ENCODE assay signal across 13 cellular contexts in genomic region chr16:84907575-84907974, GRCh38.
DNase-seq lines count a peak whose midpoint lies in the region; ATAC-seq and TF ChIP-seq lines count a peak whose summit lies in the region.
"Had no signal": no experiment of that assay in that cellular context is flagged by ENCODE, and none has a peak within 500 bp of the region (broad histone marks: within the 10 kb centered on the region; RNA-seq: fewer than 3 reads in every experiment).

No MANE protein-coding gene starts in this region.

- H3K27ac Mint-ChIP-seq in dendritic cell treated with granulocyte-macrophage colony-stimulating factor and Interleukin-4, amounts not matched to agents 40 ng/mL and 50 ng/mL, for 4 days = peak overlapping the region; percentile 23
- peak overlapping the region; percentile 76 for H3K27ac Mint-ChIP-seq in mesothelial cell of epicardium
- H3K27ac Mint-ChIP-seq: activated T-cell treated with anti-CD3 and anti-CD28 coated beads, Interleukin-2, amount 50 U/mL, for 72 hours had no signal

- H3K27ac ChIP-seq in upper lobe of right lung = no peak overlapping the region

- peak; percentile 69 for ATAC-seq in upper lobe of right lung
- ATAC-seq in HG03457 (IDR thresholded peaks at IDR 0.05; ENCODE audit: unreplicated experiment) = no peak
- ATAC-seq: activated T-cell treated with anti-CD3 and anti-CD28 coated beads, Interleukin-2, amount 50 U/mL, for 72 hours had no signal

- H3K27me3 ChIP-seq in upper lobe of right lung = no peaks in the 10 kb centered on the region

- intact Hi-C loops in dendritic cell treated with granulocyte-macrophage colony-stimulating factor and Interleukin-4, amounts not matched to agents 40 ng/mL and 50 ng/mL, for 4 days (cut with micrococcal nuclease) = no loop called here
- intact Hi-C loops in upper lobe of right lung (cut with DNase I) = no loop called here

- DNase-seq in MV-4-11 (lab: John Stamatoyannopoulos, UW) (peak; percentile 78), mesothelial cell of epicardium (ENCODE audit: low spot score in 2 of 2, unreplicated experiment in 2 of 2) (no peak), upper lobe of right lung (no peak), amygdala (lab: John Stamatoyannopoulos, UW) (no peak), SHP77 (lab: John Stamatoyannopoulos, UW) (no peak)
- DNase-seq: activated T-cell treated with anti-CD3 and anti-CD28 coated beads, Interleukin-2, amount 50 U/mL, for 72 hours; GOT3; islet precursor cell; NCI-H1694 treated with DMSO at 0.1 percent for 48 hours; NCI-H774; SK-N-SH had no signal

- peaks cover 5% of the 10 kb centered on the region for H3K4me1 ChIP-seq in upper lobe of right lung

- H3K36me3 Mint-ChIP-seq in dendritic cell treated with granulocyte-macrophage colony-stimulating factor and Interleukin-4, amounts not matched to agents 40 ng/mL and 50 ng/mL, for 4 days (ENCODE audit: low read depth) = no peaks in the 10 kb centered on the region
- H3K36me3 Mint-ChIP-seq in mesothelial cell of epicardium = peaks cover 8% of the 10 kb centered on the region

- TF ChIP-seq CTCF in mesothelial cell of epicardium (IDR thresholded peaks at IDR 0.05; ENCODE audit: unreplicated experiment) (no peak), upper lobe of right lung (IDR thresholded peaks at IDR 0.05) (no peak)

- H3K4me3 ChIP-seq in upper lobe of right lung = no peak overlapping the region

- peaks cover 53% of the 10 kb centered on the region for H3K4me1 Mint-ChIP-seq in dendritic cell treated with granulocyte-macrophage colony-stimulating factor and Interleukin-4, amounts not matched to agents 40 ng/mL and 50 ng/mL, for 4 days (ENCODE audit: low read depth)
- H3K4me1 Mint-ChIP-seq in mesothelial cell of epicardium = peaks cover 15% of the 10 kb centered on the region

- peaks cover 4% of the 10 kb centered on the region for H3K27me3 Mint-ChIP-seq in dendritic cell treated with granulocyte-macrophage colony-stimulating factor and Interleukin-4, amounts not matched to agents 40 ng/mL and 50 ng/mL, for 4 days
- H3K27me3 Mint-ChIP-seq in mesothelial cell of epicardium (ENCODE audit: low read depth) = no peaks in the 10 kb centered on the region

- no peaks in the 10 kb centered on the region for H3K9me3 Mint-ChIP-seq in dendritic cell treated with granulocyte-macrophage colony-stimulating factor and Interleukin-4, amounts not matched to agents 40 ng/mL and 50 ng/mL, for 4 days
- H3K9me3 Mint-ChIP-seq in mesothelial cell of epicardium = no peaks in the 10 kb centered on the region
- H3K9me3 Mint-ChIP-seq: activated T-cell treated with anti-CD3 and anti-CD28 coated beads, Interleukin-2, amount 50 U/mL, for 72 hours had no signal

- no peaks in the 10 kb centered on the region for H3K9me3 ChIP-seq in upper lobe of right lung
- H3K9me3 ChIP-seq: SK-N-SH had no signal

- no peaks in the 10 kb centered on the region for H3K36me3 ChIP-seq in upper lobe of right lung

- no peak overlapping the region for H3K4me3 Mint-ChIP-seq in dendritic cell treated with granulocyte-macrophage colony-stimulating factor and Interleukin-4, amounts not matched to agents 40 ng/mL and 50 ng/mL, for 4 days
- H3K4me3 Mint-ChIP-seq in mesothelial cell of epicardium = no peak overlapping the region
- H3K4me3 Mint-ChIP-seq: activated T-cell treated with anti-CD3 and anti-CD28 coated beads, Interleukin-2, amount 50 U/mL, for 72 hours had no signal
